Comparison of ENCODE assay signal across 8 cellular contexts in genomic region chr2:230068658-230069080, GRCh38. TPM values are rescaled to one million over a fixed set of nuclear protein-coding genes. Genes with fewer than 3 reads are reported as not detected.
A peak's percentile ranks its signal among the peaks of the same experiment; 100 is the strongest.
DNase-seq lines count a peak whose midpoint lies in the region; ATAC-seq and TF ChIP-seq lines count a peak whose summit lies in the region.

SLC16A14 (minus strand) TSS chr2:230068924; CDS start chr2:230059352, 9,572 bp downstream.

- no peaks in the 10 kb centered on the region for H3K36me3 ChIP-seq in heart left ventricle

- H3K4me1 Mint-ChIP-seq in activated naive CD8-positive, alpha-beta T cell treated with anti-CD3 and anti-CD28 coated beads, Interleukin-2, amount 10 ng/mL, durations not matched to agents 7 days and 5 days: peaks cover 10% of the 10 kb centered on the region
- H3K4me1 Mint-ChIP-seq in osteocyte (ENCODE audit: unreplicated experiment): peaks cover 17% of the 10 kb centered on the region

- peaks cover 11% of the 10 kb centered on the region for H3K27me3 Mint-ChIP-seq in activated naive CD8-positive, alpha-beta T cell treated with anti-CD3 and anti-CD28 coated beads, Interleukin-2, amount 10 ng/mL, durations not matched to agents 7 days and 5 days
- H3K27me3 Mint-ChIP-seq in osteocyte (ENCODE audit: unreplicated experiment): peaks cover 4% of the 10 kb centered on the region

- H3K36me3 Mint-ChIP-seq in activated naive CD8-positive, alpha-beta T cell treated with anti-CD3 and anti-CD28 coated beads, Interleukin-2, amount 10 ng/mL, durations not matched to agents 7 days and 5 days: no peaks in the 10 kb centered on the region
- no peaks in the 10 kb centered on the region for H3K36me3 Mint-ChIP-seq in osteocyte (ENCODE audit: unreplicated experiment)

- peak within 1 kb of the TSS; percentile 75 for H3K27ac Mint-ChIP-seq in activated naive CD8-positive, alpha-beta T cell treated with anti-CD3 and anti-CD28 coated beads, Interleukin-2, amount 10 ng/mL, durations not matched to agents 7 days and 5 days
- peak within 1 kb of the TSS; percentile 99 for H3K27ac Mint-ChIP-seq in osteocyte (ENCODE audit: unreplicated experiment)

- peak; percentile 24 for ATAC-seq in HG03108 (IDR thresholded peaks at IDR 0.05; ENCODE audit: unreplicated experiment)
- peak; percentile 30 for ATAC-seq in activated naive CD8-positive, alpha-beta T cell treated with anti-CD3 and anti-CD28 coated beads, Interleukin-2, amount 10 ng/mL, durations not matched to agents 7 days and 5 days (ENCODE audit: low read depth)
- peak; percentile 36 to 78 (median 62) for ATAC-seq in heart left ventricle
- ATAC-seq in GM21515 (IDR thresholded peaks at IDR 0.05; ENCODE audit: unreplicated experiment): no peak

- DNase-seq in NCI-H1417 (lab: John Stamatoyannopoulos, UW) (peak; percentile 43 to 86 (median 78)), NCI-H1417 treated with DMSO at 0.1 percent for 48 hours (lab: John Stamatoyannopoulos, UW) (no peak), NCI-H748 (lab: John Stamatoyannopoulos, UW; ENCODE audit: unreplicated experiment) (peak; percentile 72), heart left ventricle (peak in 2 of 5 donors; percentile 26 to 34), osteocyte (ENCODE audit: extremely low spot score, unreplicated experiment) (no peak)
- no peak for DNase-seq in activated naive CD8-positive, alpha-beta T cell treated with anti-CD3 and anti-CD28 coated beads, Interleukin-2, amount 10 ng/mL, durations not matched to agents 7 days and 5 days

- POLR2A ChIA-PET in activated naive CD8-positive, alpha-beta T cell treated with anti-CD3 and anti-CD28 coated beads, Interleukin-2, amount 10 ng/mL, durations not matched to agents 7 days and 5 days (lab: Charles Lee): interaction anchor here (0.6 to 2.1 kb wide), 2 partner anchors 147 to 202 kb away, joined by 3 to 8 read pairs; partner anchors contain the start of gene TRIP12

- peaks cover 0 to 23% (median 6%) of the 10 kb centered on the region in 12 donors for H3K4me1 ChIP-seq in heart left ventricle

- peak within 1 kb of the TSS; percentile 83 for H3K4me3 Mint-ChIP-seq in activated naive CD8-positive, alpha-beta T cell treated with anti-CD3 and anti-CD28 coated beads, Interleukin-2, amount 10 ng/mL, durations not matched to agents 7 days and 5 days
- peak within 1 kb of the TSS; percentile 99 for H3K4me3 Mint-ChIP-seq in osteocyte (ENCODE audit: unreplicated experiment)

- TF ChIP-seq POLR2A in heart left ventricle (IDR thresholded peaks at IDR 0.05): no peak

- peak within 1 kb of the TSS; percentile 52 to 76 (median 70) for H3K4me3 ChIP-seq in heart left ventricle

- intact Hi-C loops in heart left ventricle (cut with DNase I): loop anchor here in 8 of 10 donors (1.0 to 10.0 kb wide), 10 partner anchors 60 to 546 kb away; no protein-coding TSS in a partner anchor

- peak within 1 kb of the TSS; percentile 0 to 84 (median 62) for H3K27ac ChIP-seq in heart left ventricle

- TF ChIP-seq CTCF in heart left ventricle (IDR thresholded peaks at IDR 0.05): peak in 5 of 12 donors; percentile 12 to 43 (median 27)
- peak; percentile 65 for TF ChIP-seq CTCF in osteocyte (IDR thresholded peaks at IDR 0.05)

- H3K9me3 Mint-ChIP-seq in activated naive CD8-positive, alpha-beta T cell treated with anti-CD3 and anti-CD28 coated beads, Interleukin-2, amount 10 ng/mL, durations not matched to agents 7 days and 5 days: peaks cover 2% of the 10 kb centered on the region
- H3K9me3 Mint-ChIP-seq in osteocyte (ENCODE audit: unreplicated experiment): no peaks in the 10 kb centered on the region

- 0 to 2% (median 1%) methylated on average over 8 to 24 of the region's 24 CpGs for WGBS in heart left ventricle, 4 donors

- H3K27me3 ChIP-seq in heart left ventricle: peaks cover 0 to 8% (median 0%) of the 10 kb centered on the region in 9 donors

- H3K9me3 ChIP-seq in heart left ventricle: no peaks in the 10 kb centered on the region

RNA-seq across cellular contexts. Expression of gene SLC16A14, which starts in this region (rescaled TPM):
- total RNA-seq in activated naive CD8-positive, alpha-beta T cell treated with anti-CD3 and anti-CD28 coated beads, Interleukin-2, amount 10 ng/mL, durations not matched to agents 7 days and 5 days: under 1 TPM; 0.65 to 0.72 TPM
- total RNA-seq in heart left ventricle (1 to 10 TPM; 1.9 to 5.2 (median 3.1) TPM), osteocyte (18.9 and 21.6 TPM in 2 replicates)
- under 1 TPM; 0.53 to 0.89 TPM for polyA plus RNA-seq in heart left ventricle

Comparison
In these comparisons a context has a peak if more than half of its experiments do, and no peak if none do; other contexts are left out.
1. DNase-seq: peak in NCI-H1417 (3 of 3) and NCI-H748 (single experiment); none in NCI-H1417 treated with DMSO at 0.1 percent for 48 hours (single experiment), activated naive CD8-positive, alpha-beta T cell treated with anti-CD3 and anti-CD28 coated beads, Interleukin-2, amount 10 ng/mL, durations not matched to agents 7 days and 5 days (single experiment) and osteocyte (single experiment).
2. Peak in ATAC-seq in activated naive CD8-positive, alpha-beta T cell treated with anti-CD3 and anti-CD28 coated beads, Interleukin-2, amount 10 ng/mL, durations not matched to agents 7 days and 5 days; RNA of the gene not detected or under 1 TPM.